34 cellular contexts compared by ENCODE assay signal in the genomic region with DNA sequence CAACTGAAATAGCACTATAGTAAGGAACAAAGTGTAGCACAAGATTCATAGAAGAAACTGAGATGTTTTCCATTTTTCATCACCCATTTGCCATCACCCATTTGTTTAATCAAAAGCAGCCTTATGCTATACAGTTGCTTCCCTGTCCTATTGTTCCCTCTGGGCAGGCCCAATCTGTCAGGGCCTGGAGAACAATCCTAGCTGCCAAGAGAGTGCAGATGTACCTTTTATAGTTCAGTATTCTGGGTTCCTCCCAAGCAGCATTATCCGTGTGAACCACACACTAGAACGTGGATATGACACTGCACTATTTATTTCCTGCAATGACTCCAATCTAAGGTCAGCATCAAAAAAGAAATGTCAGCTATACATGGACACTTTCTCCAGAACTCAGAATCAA.
"Had no signal": no experiment of that assay in that cellular context is flagged by ENCODE, and none has a peak within 500 bp of the region (broad histone marks: within the 10 kb centered on the region; RNA-seq: fewer than 3 reads in every experiment).

No MANE protein-coding gene starts in this region.

- H3K9me3 Mint-ChIP-seq: activated naive CD8-positive, alpha-beta T cell treated with anti-CD3 and anti-CD28 coated beads, Interleukin-2, amount 50 U/mL, for 24 hours; T-helper 2 cell treated with Interferon-gamma antibody and Interleukin-4, amounts not matched to agents 5 μg/mL and 100 μg/mL, for 36 hours had no signal

- H3K27ac Mint-ChIP-seq: activated CD4-positive, alpha-beta memory T cell treated with anti-CD3 and anti-CD28 coated beads, Interleukin-2, amount 10 ng/mL, durations not matched to agents 7 days and 5 days; activated CD8-positive, alpha-beta memory T cell treated with anti-CD3 and anti-CD28 coated beads, Interleukin-2, amount 10 ng/mL, durations not matched to agents 7 days and 5 days; activated naive CD4-positive, alpha-beta T cell treated with anti-CD3 and anti-CD28 coated beads, Interleukin-2, amount 10 ng/mL, durations not matched to agents 7 days and 5 days; activated naive CD8-positive, alpha-beta T cell; activated naive CD8-positive, alpha-beta T cell treated with anti-CD3 and anti-CD28 coated beads, Interleukin-2, amount 50 U/mL, for 24 hours; T-helper 1 cell treated with Interleukin-12 subunit alpha and Interleukin-12 subunit beta and Interleukin-4 antibody, amounts not matched to agents 30 μg/mL and 1 μg/mL, for 36 hours; T-helper 2 cell treated with Interferon-gamma antibody and Interleukin-4, amounts not matched to agents 5 μg/mL and 100 μg/mL, for 36 hours had no signal

- H3K4me3 Mint-ChIP-seq: activated CD4-positive, alpha-beta memory T cell treated with anti-CD3 and anti-CD28 coated beads, Interleukin-2, amount 10 ng/mL, durations not matched to agents 7 days and 5 days; activated CD8-positive, alpha-beta memory T cell treated with anti-CD3 and anti-CD28 coated beads, Interleukin-2, amount 10 ng/mL, durations not matched to agents 7 days and 5 days; activated naive CD4-positive, alpha-beta T cell treated with anti-CD3 and anti-CD28 coated beads, Interleukin-2, amount 10 ng/mL, durations not matched to agents 7 days and 5 days; activated naive CD8-positive, alpha-beta T cell; activated naive CD8-positive, alpha-beta T cell treated with anti-CD3 and anti-CD28 coated beads, Interleukin-2, amount 50 U/mL, for 24 hours; brain; T-helper 1 cell treated with Interleukin-12 subunit alpha and Interleukin-12 subunit beta and Interleukin-4 antibody, amounts not matched to agents 30 μg/mL and 1 μg/mL, for 36 hours; T-helper 2 cell treated with Interferon-gamma antibody and Interleukin-4, amounts not matched to agents 5 μg/mL and 100 μg/mL, for 36 hours had no signal

- FAIRE-seq: bronchial epithelial cell, RCC 7860, TTC549 had no signal

- H3K36me3 Mint-ChIP-seq: activated CD8-positive, alpha-beta memory T cell treated with anti-CD3 and anti-CD28 coated beads, Interleukin-2, amount 10 ng/mL, durations not matched to agents 7 days and 5 days; activated naive CD4-positive, alpha-beta T cell treated with anti-CD3 and anti-CD28 coated beads, Interleukin-2, amount 10 ng/mL, durations not matched to agents 7 days and 5 days; activated naive CD8-positive, alpha-beta T cell; brain had no signal

- H3K27me3 Mint-ChIP-seq: activated CD4-positive, alpha-beta memory T cell treated with anti-CD3 and anti-CD28 coated beads, Interleukin-2, amount 10 ng/mL, durations not matched to agents 7 days and 5 days; activated CD8-positive, alpha-beta memory T cell treated with anti-CD3 and anti-CD28 coated beads, Interleukin-2, amount 10 ng/mL, durations not matched to agents 7 days and 5 days; activated naive CD4-positive, alpha-beta T cell treated with anti-CD3 and anti-CD28 coated beads, Interleukin-2, amount 10 ng/mL, durations not matched to agents 7 days and 5 days; activated naive CD8-positive, alpha-beta T cell; activated naive CD8-positive, alpha-beta T cell treated with anti-CD3 and anti-CD28 coated beads, Interleukin-2, amount 50 U/mL, for 24 hours had no signal

- H3K4me1 Mint-ChIP-seq: activated CD4-positive, alpha-beta memory T cell treated with anti-CD3 and anti-CD28 coated beads, Interleukin-2, amount 10 ng/mL, durations not matched to agents 7 days and 5 days; activated CD8-positive, alpha-beta memory T cell treated with anti-CD3 and anti-CD28 coated beads, Interleukin-2, amount 10 ng/mL, durations not matched to agents 7 days and 5 days; activated naive CD8-positive, alpha-beta T cell treated with anti-CD3 and anti-CD28 coated beads, Interleukin-2, amount 50 U/mL, for 24 hours; brain had no signal

- DNase-seq: activated CD4-positive, alpha-beta memory T cell treated with anti-CD3 and anti-CD28 coated beads, Interleukin-2, amount 10 ng/mL, durations not matched to agents 7 days and 5 days; activated CD4-positive, alpha-beta T cell treated with anti-CD3 and anti-CD28 coated beads for 1 hour; activated CD4-positive, alpha-beta T cell treated with anti-CD3 and anti-CD28 coated beads for 48 hours; activated CD4-positive, CD25-positive, alpha-beta regulatory T cell; activated CD8-positive, alpha-beta memory T cell treated with anti-CD3 and anti-CD28 coated beads for 24 hours; activated CD8-positive, alpha-beta memory T cell treated with anti-CD3 and anti-CD28 coated beads, Interleukin-2, amount 10 ng/mL, durations not matched to agents 7 days and 5 days; activated CD8-positive, alpha-beta memory T cell treated with anti-CD3 and anti-CD28 coated beads, Interleukin-2, amount 50 U/mL, for 48 hours; activated effector memory CD4-positive, alpha-beta T cell treated with Interleukin-2 at 50 U/mL for 16 hours; activated naive CD4-positive, alpha-beta T cell treated with anti-CD3 and anti-CD28 coated beads, Interleukin-2, amount 10 ng/mL, durations not matched to agents 7 days and 5 days; activated naive CD8-positive, alpha-beta T cell treated with anti-CD3 and anti-CD28 coated beads, Interleukin-2, amount 50 U/mL, for 24 hours; activated T-cell treated with anti-CD3 and anti-CD28 coated beads, Interleukin-2, amount 50 U/mL, for 48 hours; anterior cingulate cortex; central memory CD4-positive, alpha-beta T cell; NCI-H1092 treated with DMSO at 0.1 percent for 48 hours; NCI-H1417; NCI-H146; NCI-H187; NCI-H2029 treated with DMSO at 0.1 percent for 48 hours; NCI-H2107; NCI-H2171; NCI-H510A; NCI-H526; NCI-H748 treated with DMSO at 0.1 percent for 48 hours; NK-92 treated with Interleukin-12 subunit alpha and Interleukin-12 subunit beta, amount 100 ng/mL, for 24 hours; PC-9; WERI-Rb-1 had no signal

- ATAC-seq: activated CD8-positive, alpha-beta memory T cell treated with anti-CD3 and anti-CD28 coated beads, Interleukin-2, amount 10 ng/mL, durations not matched to agents 7 days and 5 days; activated naive CD8-positive, alpha-beta T cell treated with anti-CD3 and anti-CD28 coated beads, Interleukin-2, amount 50 U/mL, for 24 hours; Right ventricle myocardium inferior had no signal
